13 cellular contexts compared by ENCODE assay signal in the genomic region with DNA sequence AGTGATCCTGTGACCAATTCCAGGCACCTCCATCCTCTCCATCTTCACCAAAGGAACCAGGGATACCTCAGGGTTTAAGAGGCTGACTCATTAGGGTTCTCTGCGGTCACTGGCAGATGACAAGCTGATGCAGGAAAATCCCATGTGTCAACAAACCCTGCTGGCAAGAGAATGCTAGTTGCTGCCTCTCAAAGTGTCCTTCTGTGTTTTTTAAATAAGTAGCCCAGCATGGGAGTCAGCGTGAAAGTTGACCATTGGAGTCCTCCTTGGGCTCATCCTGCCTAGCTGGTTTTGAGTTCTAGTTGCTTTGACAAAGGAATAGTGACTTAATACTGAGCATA.
DNase-seq lines count a peak whose midpoint lies in the region; FAIRE-seq and TF ChIP-seq lines count a peak whose summit lies in the region.
"Had no signal": no experiment of that assay in that cellular context is flagged by ENCODE, and none has a peak within 500 bp of the region (broad histone marks: within the 10 kb centered on the region; RNA-seq: fewer than 3 reads in every experiment).

No MANE protein-coding gene starts in this region.

- H3K27me3 ChIP-seq in bronchial epithelial cell (ENCODE audit: control insufficient read depth, insufficient read depth, low read length) = no peaks in the 10 kb centered on the region
- H3K27me3 ChIP-seq: BLaER1, hepatocyte had no signal

- intact Hi-C loops in activated naive CD4-positive, alpha-beta T cell treated with anti-CD3 and anti-CD28 coated beads for 36 hours (cut with micrococcal nuclease) = no loop called here
- intact Hi-C loops in activated CD4-positive, alpha-beta memory T cell treated with anti-CD3 and anti-CD28 coated beads for 36 hours (cut with micrococcal nuclease) = no loop called here

- no peak for TF ChIP-seq CTCF in LNCaP clone FGC (IDR thresholded peaks at IDR 0.05; ENCODE audit: control insufficient read depth, extremely low read depth, insufficient read depth)
- TF ChIP-seq CTCF in bronchial epithelial cell (IDR thresholded peaks at IDR 0.05; ENCODE audit: insufficient read depth, low read length, severe bottlenecking) = peak; percentile 18
- TF ChIP-seq CTCF in nephron progenitor cell (IDR thresholded peaks at IDR 0.05) = no peak

- CTCF ChIA-PET in activated naive CD4-positive, alpha-beta T cell treated with anti-CD3 and anti-CD28 coated beads for 36 hours (lab: Charles Lee) = no interaction called here
- CTCF ChIA-PET in activated CD4-positive, alpha-beta memory T cell treated with anti-CD3 and anti-CD28 coated beads for 36 hours (lab: Charles Lee) = no interaction called here

- H3K36me3 ChIP-seq in bronchial epithelial cell (ENCODE audit: control insufficient read depth, insufficient read depth, low read length) = no peaks in the 10 kb centered on the region
- H3K36me3 ChIP-seq: BLaER1, thoracic aorta had no signal

- peak; percentile 73 for FAIRE-seq in bronchial epithelial cell (lab: Jason Lieb, UNC)

- H3K27ac Mint-ChIP-seq in nephron progenitor cell = peak overlapping the region; percentile 29
- H3K27ac Mint-ChIP-seq in activated naive CD4-positive, alpha-beta T cell treated with anti-CD3 and anti-CD28 coated beads for 36 hours = no peak overlapping the region
- no peak overlapping the region for H3K27ac Mint-ChIP-seq in activated CD4-positive, alpha-beta memory T cell treated with anti-CD3 and anti-CD28 coated beads for 36 hours
- H3K27ac Mint-ChIP-seq: activated naive CD4-positive, alpha-beta T cell treated with anti-CD3 and anti-CD28 coated beads, Interleukin-2, amount 50 U/mL, for 24 hours had no signal

- DNase-seq in AG20443 (ENCODE audit: low spot score) = peak; percentile 83
- peak; percentile 14 for DNase-seq in LNCaP clone FGC (ENCODE audit: low read depth)
- peak; percentile 94 for DNase-seq in bronchial epithelial cell (ENCODE audit: low read depth)
- DNase-seq in nephron progenitor cell = no peak
- no peak for DNase-seq in activated naive CD4-positive, alpha-beta T cell treated with anti-CD3 and anti-CD28 coated beads for 36 hours
- no peak for DNase-seq in AML-193 (lab: John Stamatoyannopoulos, UW)
- DNase-seq in activated CD4-positive, alpha-beta memory T cell treated with anti-CD3 and anti-CD28 coated beads for 36 hours = no peak
- DNase-seq in activated CD4-positive, alpha-beta T cell treated with anti-CD3 and anti-CD28 coated beads for 48 hours = no peak
- DNase-seq: NCI-H1694 treated with DMSO at 0.1 percent for 48 hours had no signal

- POLR2A ChIA-PET in activated CD4-positive, alpha-beta memory T cell treated with anti-CD3 and anti-CD28 coated beads for 36 hours (lab: Charles Lee) = no interaction called here

- H3K4me3 ChIP-seq in LNCaP clone FGC (ENCODE audit: low read depth, low read length) (no peak overlapping the region), bronchial epithelial cell (ENCODE audit: low read depth, low read length) (no peak overlapping the region)
- H3K4me3 ChIP-seq: BLaER1, hepatocyte, thoracic aorta had no signal

- peaks cover 7% of the 10 kb centered on the region for H3K27me3 Mint-ChIP-seq in nephron progenitor cell (ENCODE audit: low read depth, poor library complexity)
- no peaks in the 10 kb centered on the region for H3K27me3 Mint-ChIP-seq in activated naive CD4-positive, alpha-beta T cell treated with anti-CD3 and anti-CD28 coated beads for 36 hours (ENCODE audit: low read depth)
- no peaks in the 10 kb centered on the region for H3K27me3 Mint-ChIP-seq in activated CD4-positive, alpha-beta memory T cell treated with anti-CD3 and anti-CD28 coated beads for 36 hours

- H3K9me3 Mint-ChIP-seq in nephron progenitor cell = no peaks in the 10 kb centered on the region
- no peaks in the 10 kb centered on the region for H3K9me3 Mint-ChIP-seq in activated naive CD4-positive, alpha-beta T cell treated with anti-CD3 and anti-CD28 coated beads for 36 hours
- H3K9me3 Mint-ChIP-seq in activated CD4-positive, alpha-beta memory T cell treated with anti-CD3 and anti-CD28 coated beads for 36 hours = no peaks in the 10 kb centered on the region
- H3K9me3 Mint-ChIP-seq: activated naive CD4-positive, alpha-beta T cell treated with anti-CD3 and anti-CD28 coated beads, Interleukin-2, amount 50 U/mL, for 24 hours had no signal

- H3K4me3 Mint-ChIP-seq in nephron progenitor cell = no peak overlapping the region
- H3K4me3 Mint-ChIP-seq in activated naive CD4-positive, alpha-beta T cell treated with anti-CD3 and anti-CD28 coated beads for 36 hours = no peak overlapping the region
- no peak overlapping the region for H3K4me3 Mint-ChIP-seq in activated CD4-positive, alpha-beta memory T cell treated with anti-CD3 and anti-CD28 coated beads for 36 hours
- H3K4me3 Mint-ChIP-seq: activated naive CD4-positive, alpha-beta T cell treated with anti-CD3 and anti-CD28 coated beads, Interleukin-2, amount 50 U/mL, for 24 hours had no signal

- peaks cover 74% of the 10 kb centered on the region for H3K4me1 Mint-ChIP-seq in nephron progenitor cell
- H3K4me1 Mint-ChIP-seq in activated naive CD4-positive, alpha-beta T cell treated with anti-CD3 and anti-CD28 coated beads for 36 hours (ENCODE audit: low read depth) = no peaks in the 10 kb centered on the region
- H3K4me1 Mint-ChIP-seq in activated CD4-positive, alpha-beta memory T cell treated with anti-CD3 and anti-CD28 coated beads for 36 hours (ENCODE audit: low read depth) = no peaks in the 10 kb centered on the region
- H3K4me1 Mint-ChIP-seq: activated naive CD4-positive, alpha-beta T cell treated with anti-CD3 and anti-CD28 coated beads, Interleukin-2, amount 50 U/mL, for 24 hours had no signal

- no peaks in the 10 kb centered on the region for H3K36me3 Mint-ChIP-seq in nephron progenitor cell (ENCODE audit: low read depth)
- no peaks in the 10 kb centered on the region for H3K36me3 Mint-ChIP-seq in activated naive CD4-positive, alpha-beta T cell treated with anti-CD3 and anti-CD28 coated beads for 36 hours (ENCODE audit: low read depth)
- H3K36me3 Mint-ChIP-seq in activated CD4-positive, alpha-beta memory T cell treated with anti-CD3 and anti-CD28 coated beads for 36 hours = no peaks in the 10 kb centered on the region
- H3K36me3 Mint-ChIP-seq: activated naive CD4-positive, alpha-beta T cell treated with anti-CD3 and anti-CD28 coated beads, Interleukin-2, amount 50 U/mL, for 24 hours had no signal

Comparison
In these comparisons a context has a peak if more than half of its experiments do, and no peak if none do; other contexts are left out.
1. DNase-seq: peak in AG20443 (single experiment), LNCaP clone FGC (single experiment) and bronchial epithelial cell (single experiment); none in nephron progenitor cell (single experiment), activated naive CD4-positive, alpha-beta T cell treated with anti-CD3 and anti-CD28 coated beads for 36 hours (single experiment), AML-193 (0 of 2), activated CD4-positive, alpha-beta memory T cell treated with anti-CD3 and anti-CD28 coated beads for 36 hours (single experiment) and activated CD4-positive, alpha-beta T cell treated with anti-CD3 and anti-CD28 coated beads for 48 hours (single experiment).